Comparison of ENCODE assay signal across 17 cellular contexts in genomic region chr1:164702664-164703063, GRCh38.
DNase-seq lines count a peak whose midpoint lies in the region; ATAC-seq and TF ChIP-seq lines count a peak whose summit lies in the region.
"Had no signal": no experiment of that assay in that cellular context is flagged by ENCODE, and none has a peak within 500 bp of the region (broad histone marks: within the 10 kb centered on the region; RNA-seq: fewer than 3 reads in every experiment).

No MANE protein-coding gene starts in this region.

- no peak for TF ChIP-seq EP300 in transverse colon (IDR thresholded peaks at IDR 0.05; ENCODE audit: low read depth)

- DNase-seq in ELR (ENCODE audit: low read depth) (peak; percentile 8), body of pancreas (no peak), nephron progenitor cell (no peak), transverse colon (no peak), KBM-7 (no peak), ascending aorta (ENCODE audit: low spot score in 2 of 2) (no peak), NCI-H82 treated with DMSO at 0.1 percent for 48 hours (lab: John Stamatoyannopoulos, UW; ENCODE audit: unreplicated experiment) (no peak)
- DNase-seq: CD4-positive, alpha-beta T cell; GOT3; NCI-H1092 treated with DMSO at 0.1 percent for 48 hours; NCI-H1694; NCI-H446 treated with DMSO at 0.1 percent for 48 hours; NCI-H82; SIG-M5 had no signal

- H3K4me1 Mint-ChIP-seq in nephron progenitor cell = peaks cover 71% of the 10 kb centered on the region
- H3K4me1 Mint-ChIP-seq: B cell had no signal

- H3K27ac Mint-ChIP-seq in nephron progenitor cell = peak overlapping the region; percentile 7
- H3K27ac Mint-ChIP-seq: B cell; CD4-positive, alpha-beta T cell had no signal

- H3K4me3 ChIP-seq in body of pancreas (no peak overlapping the region), transverse colon (no peak overlapping the region), ascending aorta (no peak overlapping the region)

- TF ChIP-seq POLR2A in body of pancreas (IDR thresholded peaks at IDR 0.05) (no peak), transverse colon (IDR thresholded peaks at IDR 0.05) (no peak)

- H3K27me3 Mint-ChIP-seq in nephron progenitor cell (ENCODE audit: low read depth, poor library complexity) = peaks cover under 1% of the 10 kb centered on the region
- H3K27me3 Mint-ChIP-seq: B cell; CD4-positive, alpha-beta T cell had no signal

- no peaks in the 10 kb centered on the region for H3K9me3 ChIP-seq in body of pancreas
- H3K9me3 ChIP-seq in transverse colon = no peaks in the 10 kb centered on the region
- no peaks in the 10 kb centered on the region for H3K9me3 ChIP-seq in ascending aorta

- intact Hi-C loops in body of pancreas (cut with DNase I) (no loop called here), transverse colon (cut with DNase I; ENCODE audit: low total_unique reads) (loop anchor here (10.0 kb wide), 1 partner anchor 82 kb away; no protein-coding TSS in a partner anchor), ascending aorta (cut with DNase I) (loop anchor here (5.0 kb wide), 1 partner anchor 55 kb away; no protein-coding TSS in a partner anchor)

- H3K9me3 Mint-ChIP-seq in nephron progenitor cell = no peaks in the 10 kb centered on the region
- H3K9me3 Mint-ChIP-seq: CD4-positive, alpha-beta T cell; HFFc6 had no signal

- H3K4me1 ChIP-seq in body of pancreas = peaks cover 71% of the 10 kb centered on the region
- peaks cover 28 to 62% (median 39%) of the 10 kb centered on the region in 4 donors for H3K4me1 ChIP-seq in transverse colon
- H3K4me1 ChIP-seq in ascending aorta = peaks cover 0 to 15% of the 10 kb centered on the region in 2 donors

- H3K27ac ChIP-seq in body of pancreas (peak overlapping the region; percentile 34 to 61 (median 58)), transverse colon (peak overlapping the region; percentile 19 to 86 (median 77)), ascending aorta (no peak overlapping the region)
- H3K27ac ChIP-seq: HL-60 had no signal

- H3K27me3 ChIP-seq in body of pancreas (no peaks in the 10 kb centered on the region), transverse colon (no peaks in the 10 kb centered on the region), ascending aorta (no peaks in the 10 kb centered on the region)

- no peak for ATAC-seq in body of pancreas

- no peaks in the 10 kb centered on the region for H3K36me3 Mint-ChIP-seq in nephron progenitor cell (ENCODE audit: low read depth)

- no peak overlapping the region for H3K4me3 Mint-ChIP-seq in nephron progenitor cell
- H3K4me3 Mint-ChIP-seq: B cell; CD4-positive, alpha-beta T cell; HFFc6 had no signal

- H3K36me3 ChIP-seq in body of pancreas (replicated peaks in 1 of 2; ENCODE audit: insufficient read depth in 1 of 2, low read depth in 2 of 2) (no peaks in the 10 kb centered on the region), transverse colon (no peaks in the 10 kb centered on the region), ascending aorta (no peaks in the 10 kb centered on the region)

- in situ Hi-C loops in transverse colon (cut with MboI; ENCODE audit: low pct_ligation_motif_present in 1 of 4, low pct_unique_long_range_greater_than_20kb in 1 of 4, low sequenced_read_pairs in 3 of 4) (no loop called here), KBM-7 (cut with MboI; ENCODE audit: low pct_unique_long_range_greater_than_20kb, low sequenced_read_pairs) (no loop called here)

- WGBS in body of pancreas, 2 donors = 86 to 90% methylated on average over 2 of the region's 2 CpGs
- 79 to 100% methylated on average over 2 of the region's 2 CpGs for WGBS in transverse colon (ENCODE audit: low coverage in 1 of 2), 2 donors

- TF ChIP-seq CTCF in body of pancreas (IDR thresholded peaks at IDR 0.05) (no peak), nephron progenitor cell (IDR thresholded peaks at IDR 0.05) (no peak), transverse colon (IDR thresholded peaks at IDR 0.05) (no peak), ascending aorta (IDR thresholded peaks at IDR 0.05) (no peak)

Comparison
In these comparisons a context has a peak if more than half of its experiments do, and no peak if none do; other contexts are left out.
1. H3K27ac ChIP-seq: peak in body of pancreas (4 of 4) and transverse colon (4 of 4); none in ascending aorta (0 of 2).